In the genomic region with DNA sequence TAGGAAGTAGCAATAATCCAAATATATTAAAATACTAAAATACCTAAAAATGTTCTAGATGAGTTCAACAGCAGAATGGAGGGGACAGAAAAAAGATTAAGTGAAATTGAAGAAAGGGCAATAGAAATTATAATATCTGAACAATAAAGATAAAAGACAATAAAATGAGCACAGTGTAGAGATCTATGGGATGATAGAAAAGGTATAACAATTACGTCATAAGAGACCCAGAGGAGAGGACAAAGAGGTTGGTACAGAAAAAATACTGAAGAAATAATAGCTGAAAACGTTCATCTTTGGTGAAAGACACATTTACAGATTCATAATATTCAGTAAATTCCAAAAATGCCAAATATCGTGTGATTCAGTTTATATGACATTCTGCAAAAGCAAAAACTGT, we compare ENCODE assay signal across 25 cellular contexts.
"Had no signal": no experiment of that assay in that cellular context is flagged by ENCODE, and none has a peak within 500 bp of the region (broad histone marks: within the 10 kb centered on the region; RNA-seq: fewer than 3 reads in every experiment).

No MANE protein-coding gene starts in this region.

- ATAC-seq: effector memory CD8-positive, alpha-beta T cell; lower lobe of right lung; natural killer cell treated with Interleukin-12 subunit alpha and Interleukin-12 subunit beta and Interleukin-15 and Interleukin-18, amount 100 ng/mL, for 72 hours; stimulated activated effector memory CD8-positive, alpha-beta T cell treated with anti-CD3 and anti-CD28 coated beads, Interleukin-12 subunit alpha, Interleukin-12 subunit beta, amount 100 ng/mL, for 72 hours had no signal

- H3K79me2 ChIP-seq: parathyroid adenoma had no signal

- H3K9me3 Mint-ChIP-seq: effector memory CD8-positive, alpha-beta T cell; natural killer cell treated with Interleukin-12 subunit alpha and Interleukin-12 subunit beta and Interleukin-15 and Interleukin-18, amount 100 ng/mL, for 72 hours; type B pancreatic cell had no signal

- H3K4me3 Mint-ChIP-seq: effector memory CD8-positive, alpha-beta T cell; naive B cell; natural killer cell treated with Interleukin-12 subunit alpha and Interleukin-12 subunit beta and Interleukin-15 and Interleukin-18, amount 100 ng/mL, for 72 hours; neural crest cell; stimulated activated effector memory CD8-positive, alpha-beta T cell treated with anti-CD3 and anti-CD28 coated beads, Interleukin-12 subunit alpha, Interleukin-12 subunit beta, amount 100 ng/mL, for 72 hours; type B pancreatic cell had no signal

- H3K27ac Mint-ChIP-seq: effector memory CD8-positive, alpha-beta T cell; natural killer cell treated with Interleukin-12 subunit alpha and Interleukin-12 subunit beta and Interleukin-15 and Interleukin-18, amount 100 ng/mL, for 72 hours; progenitor cell of endocrine pancreas; stimulated activated effector memory CD8-positive, alpha-beta T cell treated with anti-CD3 and anti-CD28 coated beads, Interleukin-12 subunit alpha, Interleukin-12 subunit beta, amount 100 ng/mL, for 72 hours; type B pancreatic cell had no signal

- DNase-seq: cortex of kidney; effector memory CD8-positive, alpha-beta T cell; erythroblast; esophagus squamous epithelium; foreskin melanocyte; glutamatergic neuron; left ventricle myocardium superior; lower lobe of right lung; naive B cell; sigmoid colon; stimulated activated CD4-positive, alpha-beta T cell treated with anti-CD3 and anti-CD28 coated beads, Interleukin-2, amount 100 ng/mL, for 24 hours; stimulated activated CD4-positive, alpha-beta T cell treated with anti-CD3 and anti-CD28 coated beads, Interleukin-4, amount 100 ng/mL, for 24 hours; stimulated activated naive CD4-positive, alpha-beta T cell treated with Interleukin-2 at 50 U/mL for 16 hours; stomach; substantia nigra; testis; tibial artery had no signal

- H3K27me3 ChIP-seq: esophagus squamous epithelium, neutrophil, sigmoid colon, stomach, testis, tibial artery had no signal

- H3K27me3 Mint-ChIP-seq: effector memory CD8-positive, alpha-beta T cell; naive B cell; natural killer cell treated with Interleukin-12 subunit alpha and Interleukin-12 subunit beta and Interleukin-15 and Interleukin-18, amount 100 ng/mL, for 72 hours; progenitor cell of endocrine pancreas; type B pancreatic cell had no signal

- H3K9me3 ChIP-seq: esophagus squamous epithelium, neutrophil, sigmoid colon, testis, tibial artery had no signal

- H3K36me3 Mint-ChIP-seq: stimulated activated effector memory CD8-positive, alpha-beta T cell treated with anti-CD3 and anti-CD28 coated beads, Interleukin-12 subunit alpha, Interleukin-12 subunit beta, amount 100 ng/mL, for 72 hours had no signal

- H3K4me1 Mint-ChIP-seq: naive B cell had no signal

- H3K4me3 ChIP-seq: esophagus squamous epithelium, lower lobe of right lung, sigmoid colon, stomach, testis, tibial artery had no signal

- H3K36me3 ChIP-seq: esophagus squamous epithelium, lower lobe of right lung, neutrophil, sigmoid colon, tibial artery had no signal

- H3K9ac ChIP-seq: parathyroid adenoma had no signal

- H3K27ac ChIP-seq: esophagus squamous epithelium, lower lobe of right lung, neutrophil, parathyroid adenoma, sigmoid colon, stomach, testis, tibial artery had no signal

- H3K4me1 ChIP-seq: esophagus squamous epithelium, lower lobe of right lung, parathyroid adenoma, stomach, testis, tibial artery had no signal

- FAIRE-seq: keratinocyte had no signal

- H2AFZ ChIP-seq: parathyroid adenoma had no signal
